Comparison of ENCODE assay signal across 34 cellular contexts in genomic region chr7:151235091-151235787, GRCh38. TPM values are rescaled to one million over a fixed set of nuclear protein-coding genes. Genes with fewer than 3 reads are reported as not detected.
A peak's percentile ranks its signal among the peaks of the same experiment; 100 is the strongest.
DNase-seq lines count a peak whose midpoint lies in the region; ATAC-seq and TF ChIP-seq lines count a peak whose summit lies in the region.
"Had no signal": no experiment of that assay in that cellular context is flagged by ENCODE, and none has a peak within 500 bp of the region (broad histone marks: within the 10 kb centered on the region; RNA-seq: fewer than 3 reads in every experiment).

No MANE protein-coding gene starts in this region.

- no peaks in the 10 kb centered on the region for H3K36me3 ChIP-seq in ovary
- H3K36me3 ChIP-seq: neural progenitor cell, uterus had no signal

- WGBS in ovary, 3 donors = 83 to 90% (median 87%) methylated on average over 27 to 28 of the region's 28 CpGs

- peaks cover 4% of the 10 kb centered on the region for H3K36me3 Mint-ChIP-seq in activated naive CD4-positive, alpha-beta T cell treated with anti-CD3 and anti-CD28 coated beads, Interleukin-2, amount 50 U/mL, for 24 hours
- peaks cover 12 to 17% of the 10 kb centered on the region in 2 donors for H3K36me3 Mint-ChIP-seq in activated naive CD4-positive, alpha-beta T cell treated with anti-CD3 and anti-CD28 coated beads, Interleukin-2, amount 50 U/mL, for 72 hours
- peaks cover 20% of the 10 kb centered on the region for H3K36me3 Mint-ChIP-seq in brain

- CTCF ChIA-PET in RWPE1 (lab: Yijun Ruan, JAX) = no interaction called here

- H3K27ac ChIP-seq in RWPE1 (peak overlapping the region; percentile 1; the same call in 1 of the 2 replicates), ovary (no peak overlapping the region)
- H3K27ac ChIP-seq: BLaER1 treated with 17β-estradiol and CSF1 and Interleukin-3, amounts not matched to agents 10 nM and 100 nM; esophagus muscularis mucosa; heart right ventricle; neural progenitor cell; prostate gland; testis; uterus had no signal

- H3K4me1 ChIP-seq in ovary (ENCODE audit: insufficient read depth) = peaks cover 7% of the 10 kb centered on the region

- H3K4me3 ChIP-seq in ovary = no peak overlapping the region
- H3K4me3 ChIP-seq: BLaER1 treated with 17β-estradiol and CSF1 and Interleukin-3, amounts not matched to agents 10 nM and 100 nM; esophagus muscularis mucosa; heart right ventricle; mucosa of descending colon; neural progenitor cell; prostate gland; testis; uterus had no signal

- H3K4me3 Mint-ChIP-seq in activated naive CD4-positive, alpha-beta T cell treated with anti-CD3 and anti-CD28 coated beads, Interleukin-2, amount 50 U/mL, for 24 hours = peak overlapping the region; percentile 30
- H3K4me3 Mint-ChIP-seq in brain = peak overlapping the region in 4 of 5 experiments; percentile 18 to 100 (median 90)

- H3K27ac Mint-ChIP-seq in activated naive CD4-positive, alpha-beta T cell treated with anti-CD3 and anti-CD28 coated beads, Interleukin-2, amount 50 U/mL, for 24 hours = no peak overlapping the region
- no peak overlapping the region for H3K27ac Mint-ChIP-seq in activated naive CD4-positive, alpha-beta T cell treated with anti-CD3 and anti-CD28 coated beads, Interleukin-2, amount 50 U/mL, for 72 hours
- peak overlapping the region in 1 of 5 experiments; percentile 99 for H3K27ac Mint-ChIP-seq in brain
- H3K27ac Mint-ChIP-seq: activated CD4-positive, alpha-beta T cell treated with anti-CD3 and anti-CD28 coated beads, Interleukin-2, amount 10 ng/mL, durations not matched to agents 7 days and 5 days; endodermal cell; neural progenitor cell had no signal

- no peak for TF ChIP-seq EP300 in ovary (IDR thresholded peaks at IDR 0.05)

- DNase-seq in activated naive CD4-positive, alpha-beta T cell treated with anti-CD3 and anti-CD28 coated beads, Interleukin-2, amount 50 U/mL, for 72 hours (ENCODE audit: low spot score in 2 of 2) = no peak
- DNase-seq in RWPE1 (ENCODE audit: low spot score) = no peak
- DNase-seq in posterior vena cava (ENCODE audit: low spot score) = peak; percentile 51
- no peak for DNase-seq in ovary
- DNase-seq: activated CD4-positive, alpha-beta T cell treated with anti-CD3 and anti-CD28 coated beads, Interleukin-2, amount 10 ng/mL, durations not matched to agents 7 days and 5 days; activated effector memory CD4-positive, alpha-beta T cell treated with anti-CD3 and anti-CD28 coated beads, Interleukin-2, amount 50 U/mL, for 16 hours; amygdala; cortex of kidney; DMS79 treated with DMSO at 0.1 percent for 48 hours; endodermal cell; foreskin melanocyte; GF-D8; heart right ventricle; Kasumi-1; mucosa of descending colon; MV-4-11; NCI-H1436 treated with DMSO at 0.1 percent for 48 hours; SK-N-SH; stimulated activated CD4-positive, alpha-beta T cell treated with anti-CD3 and anti-CD28 coated beads, Interleukin-15, amount 100 ng/mL, for 24 hours; stimulated activated naive CD4-positive, alpha-beta T cell; testis; uterus had no signal

- TF ChIP-seq POLR2A in ovary (IDR thresholded peaks at IDR 0.05) = no peak

- POLR2A ChIA-PET in RWPE1 (lab: Yijun Ruan, JAX; ENCODE audit: low non-redundant PET) = no interaction called here

- no peak for ATAC-seq in activated naive CD4-positive, alpha-beta T cell treated with anti-CD3 and anti-CD28 coated beads, Interleukin-2, amount 50 U/mL, for 72 hours
- ATAC-seq in GM18868 (IDR thresholded peaks at IDR 0.05; ENCODE audit: unreplicated experiment) (no peak), HG03139 (IDR thresholded peaks at IDR 0.05; ENCODE audit: unreplicated experiment) (no peak)
- ATAC-seq: heart right ventricle, mucosa of descending colon had no signal

- H3K27me3 ChIP-seq in ovary = no peaks in the 10 kb centered on the region
- H3K27me3 ChIP-seq: BLaER1 treated with 17β-estradiol and CSF1 and Interleukin-3, amounts not matched to agents 10 nM and 100 nM; esophagus muscularis mucosa; heart right ventricle; neural progenitor cell; testis; uterus had no signal

- H3K4me1 Mint-ChIP-seq in activated naive CD4-positive, alpha-beta T cell treated with anti-CD3 and anti-CD28 coated beads, Interleukin-2, amount 50 U/mL, for 24 hours = peaks cover 35% of the 10 kb centered on the region
- peaks cover 43% of the 10 kb centered on the region for H3K4me1 Mint-ChIP-seq in brain

- H3K9me3 ChIP-seq in ovary = no peaks in the 10 kb centered on the region
- H3K9me3 ChIP-seq: BLaER1 treated with 17β-estradiol and CSF1 and Interleukin-3, amounts not matched to agents 10 nM and 100 nM; esophagus muscularis mucosa; heart right ventricle; mucosa of descending colon; prostate gland; SK-N-SH; testis; uterus had no signal

- H3K27me3 Mint-ChIP-seq in activated naive CD4-positive, alpha-beta T cell treated with anti-CD3 and anti-CD28 coated beads, Interleukin-2, amount 50 U/mL, for 24 hours = no peaks in the 10 kb centered on the region
- peaks cover 9% of the 10 kb centered on the region for H3K27me3 Mint-ChIP-seq in brain
- H3K27me3 Mint-ChIP-seq: activated CD4-positive, alpha-beta T cell treated with anti-CD3 and anti-CD28 coated beads, Interleukin-2, amount 10 ng/mL, durations not matched to agents 7 days and 5 days had no signal

- H3K9me3 Mint-ChIP-seq in activated naive CD4-positive, alpha-beta T cell treated with anti-CD3 and anti-CD28 coated beads, Interleukin-2, amount 50 U/mL, for 24 hours = no peaks in the 10 kb centered on the region
- no peaks in the 10 kb centered on the region for H3K9me3 Mint-ChIP-seq in activated naive CD4-positive, alpha-beta T cell treated with anti-CD3 and anti-CD28 coated beads, Interleukin-2, amount 50 U/mL, for 72 hours
- no peaks in the 10 kb centered on the region for H3K9me3 Mint-ChIP-seq in brain
- H3K9me3 Mint-ChIP-seq: activated CD4-positive, alpha-beta T cell treated with anti-CD3 and anti-CD28 coated beads, Interleukin-2, amount 10 ng/mL, durations not matched to agents 7 days and 5 days; endodermal cell; neural progenitor cell had no signal

- intact Hi-C loops in posterior vena cava (cut with DNase I) = no loop called here
- intact Hi-C loops in ovary (cut with DNase I) = no loop called here

- TF ChIP-seq CTCF in RWPE1 (conservative IDR thresholded peaks at IDR 0.05; ENCODE audit: low read depth) (no peak), brain (conservative IDR thresholded peaks at IDR 0.05) (no peak), ovary (IDR thresholded peaks at IDR 0.05) (no peak)

RNA-seq across cellular contexts. Expression of gene CHPF2, which starts 3.0 kb away (rescaled TPM):
- total RNA-seq in activated naive CD4-positive, alpha-beta T cell treated with anti-CD3 and anti-CD28 coated beads, Interleukin-2, amount 50 U/mL, for 72 hours = 10 to 100 TPM; 26.7 to 29.3 TPM
- polyA plus RNA-seq in brain (ENCODE audit: insufficient read depth, low read depth, low replicate concordance) (15.7 TPM), ovary (10 to 100 TPM in 1 of 2 donors, 1 to 10 TPM in 1; 8.4 to 18.8 TPM)
- total RNA-seq in posterior vena cava (10 to 100 TPM; 37.5 to 40.7 TPM), ovary (10 to 100 TPM; 19.3 to 36.2 (median 28.5) TPM)

RNA-seq across cellular contexts. Expression of gene ABCF2, which starts 8.2 kb away (rescaled TPM):
- total RNA-seq in activated naive CD4-positive, alpha-beta T cell treated with anti-CD3 and anti-CD28 coated beads, Interleukin-2, amount 50 U/mL, for 72 hours = 10 to 100 TPM; 23.5 to 33.6 TPM
- 38.1 TPM for polyA plus RNA-seq in brain (ENCODE audit: insufficient read depth, low read depth, low replicate concordance)
- total RNA-seq in posterior vena cava = 10 to 100 TPM; 24.4 to 27.4 TPM
- 10 to 100 TPM; 20.5 to 40.3 (median 31.0) TPM for total RNA-seq in ovary
- polyA plus RNA-seq in ovary = 10 to 100 TPM; 13.6 to 19.9 TPM

RNA-seq across cellular contexts. Expression of gene SMARCD3, which starts 13.3 kb away (rescaled TPM):
- 1 to 10 TPM; 2.4 to 10.0 TPM for total RNA-seq in activated naive CD4-positive, alpha-beta T cell treated with anti-CD3 and anti-CD28 coated beads, Interleukin-2, amount 50 U/mL, for 72 hours
- polyA plus RNA-seq in brain (ENCODE audit: insufficient read depth, low read depth, low replicate concordance) = 42.2 TPM
- total RNA-seq in posterior vena cava = 10 to 100 TPM; 45.8 to 68.4 TPM
- total RNA-seq in ovary = 100 to 1,000 TPM in 4 of 7 donors, 10 to 100 TPM in 3; 30.2 to 203 (median 101) TPM
- polyA plus RNA-seq in ovary = 10 to 100 TPM; 43.5 to 56.1 TPM

RNA-seq across cellular contexts. Expression of gene H2BK1, which starts 25.0 kb away (rescaled TPM):
- 1 to 10 TPM in 1 of 2 donors, not detected in 1; 1.2 TPM for total RNA-seq in activated naive CD4-positive, alpha-beta T cell treated with anti-CD3 and anti-CD28 coated beads, Interleukin-2, amount 50 U/mL, for 72 hours
- polyA plus RNA-seq in brain (ENCODE audit: insufficient read depth, low read depth, low replicate concordance) (not detected), ovary (under 1 TPM in 1 of 2 donors, not detected in 1; 0.36 TPM)
- total RNA-seq in posterior vena cava (1 to 10 TPM in 1 of 2 donors, not detected in 1; 1.1 TPM), ovary (1 to 10 TPM in 3 of 7 donors, not detected in 4; 1.0 to 1.3 (median 1.1) TPM)
- total RNA-seq: activated CD4-positive, alpha-beta T cell treated with anti-CD3 and anti-CD28 coated beads, Interleukin-2, amount 10 ng/mL, durations not matched to agents 7 days and 5 days; bronchial epithelial cell; endodermal cell; esophagus muscularis mucosa; heart right ventricle; lung microvascular endothelial cell; mucosa of descending colon; NCI-H460; testis had no signal
- polyA plus RNA-seq: heart right ventricle, SK-N-SH had no signal

RNA-seq across cellular contexts. Expression of gene ASB10, which starts 48.2 kb away (rescaled TPM):
- total RNA-seq in activated naive CD4-positive, alpha-beta T cell treated with anti-CD3 and anti-CD28 coated beads, Interleukin-2, amount 50 U/mL, for 72 hours = not detected
- not detected for polyA plus RNA-seq in brain (ENCODE audit: insufficient read depth, low read depth, low replicate concordance)
- total RNA-seq in posterior vena cava = not detected
- not detected for total RNA-seq in ovary
- not detected for polyA plus RNA-seq in ovary
- total RNA-seq: activated CD4-positive, alpha-beta T cell treated with anti-CD3 and anti-CD28 coated beads, Interleukin-2, amount 10 ng/mL, durations not matched to agents 7 days and 5 days; bronchial epithelial cell; endodermal cell; esophagus muscularis mucosa; lung microvascular endothelial cell; mucosa of descending colon; NCI-H460; prostate gland; T-helper 2 cell treated with Interferon-gamma antibody and Interleukin-4, amounts not matched to agents 100 ng/mL and 5 ng/mL, for 36 hours; uterus had no signal
- polyA plus RNA-seq: SK-N-SH had no signal
